In the genomic region with DNA sequence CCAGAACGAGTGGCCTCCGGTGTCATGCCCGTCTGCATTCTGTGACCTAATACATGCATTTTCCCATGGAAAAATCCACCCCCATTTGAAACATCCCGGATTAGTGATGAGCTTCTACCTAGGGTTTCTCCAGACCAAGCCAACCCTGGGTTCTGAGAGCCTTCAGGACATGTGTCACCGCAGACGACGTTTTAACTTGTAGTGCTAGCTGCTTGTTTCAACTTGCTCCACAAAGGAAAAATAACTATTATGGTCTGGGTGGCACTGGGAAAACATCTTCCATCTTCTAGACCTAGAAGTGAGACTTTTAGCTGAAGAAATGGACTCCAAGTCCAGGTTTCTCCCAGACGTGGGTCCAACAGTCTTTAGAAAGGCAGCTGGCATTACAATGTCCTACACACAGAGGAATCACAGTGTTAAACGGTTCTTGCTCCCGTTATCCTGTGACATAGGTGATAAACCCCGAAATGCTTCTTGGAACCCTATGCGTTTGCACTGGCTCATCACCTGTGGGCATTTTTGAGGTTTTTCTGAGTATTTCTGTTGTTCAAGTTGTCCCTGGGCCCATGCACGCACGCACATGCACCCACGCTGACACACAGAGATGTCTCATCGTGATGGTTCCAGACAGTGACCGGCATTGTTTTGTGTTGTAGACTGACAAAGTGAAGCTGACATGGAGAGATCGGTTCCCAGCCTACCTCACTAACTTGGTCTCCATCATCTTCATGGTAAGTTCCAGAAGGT, we compare ENCODE assay signal across 28 cellular contexts.
"Had no signal": no experiment of that assay in that cellular context is flagged by ENCODE, and none has a peak within 500 bp of the region (broad histone marks: within the 10 kb centered on the region; RNA-seq: fewer than 3 reads in every experiment).

No MANE protein-coding gene starts in this region.

- DNase-seq: activated CD4-positive, alpha-beta memory T cell treated with anti-CD3 and anti-CD28 coated beads for 36 hours; activated CD4-positive, alpha-beta T cell treated with anti-CD3 and anti-CD28 coated beads, Interleukin-2, amount 10 ng/mL, durations not matched to agents 7 days and 5 days; activated CD4-positive, CD25-positive, alpha-beta regulatory T cell; activated CD8-positive, alpha-beta memory T cell treated with anti-CD3 and anti-CD28 coated beads for 24 hours; activated gamma-delta T cell; activated naive CD4-positive, alpha-beta T cell treated with anti-CD3 and anti-CD28 coated beads for 36 hours; activated T-cell treated with anti-CD3 and anti-CD28 coated beads, Interleukin-2, amount 50 U/mL, for 48 hours; amygdala; MG63; MV-4-11; NCI-H1092 treated with DMSO at 0.1 percent for 48 hours; NCI-H1417 treated with DMSO at 0.1 percent for 48 hours; NCI-H1694; NCI-H2029; NCI-H2107; NCI-H2171 treated with DMSO at 0.1 percent for 48 hours; NCI-H226; NCI-H526 treated with DMSO at 0.1 percent for 48 hours; NCI-H82; T-helper 1 cell had no signal

- H3K36me3 ChIP-seq: MG63 had no signal

- H3K4me3 Mint-ChIP-seq: activated CD4-positive, alpha-beta memory T cell treated with anti-CD3 and anti-CD28 coated beads for 36 hours; activated CD4-positive, alpha-beta T cell treated with anti-CD3 and anti-CD28 coated beads, Interleukin-2, amount 10 ng/mL, durations not matched to agents 7 days and 5 days; activated naive CD4-positive, alpha-beta T cell treated with anti-CD3 and anti-CD28 coated beads for 36 hours; activated naive CD8-positive, alpha-beta T cell; activated T-helper 17 cell treated with anti-CD3 and anti-CD28 coated beads, Interleukin-2, amount 50 U/mL, for 72 hours; brain had no signal

- H3K27ac Mint-ChIP-seq: activated CD4-positive, alpha-beta memory T cell treated with anti-CD3 and anti-CD28 coated beads for 36 hours; activated CD4-positive, alpha-beta T cell treated with anti-CD3 and anti-CD28 coated beads, Interleukin-2, amount 10 ng/mL, durations not matched to agents 7 days and 5 days; activated naive CD4-positive, alpha-beta T cell treated with anti-CD3 and anti-CD28 coated beads for 36 hours; activated naive CD8-positive, alpha-beta T cell; activated T-helper 17 cell treated with anti-CD3 and anti-CD28 coated beads, Interleukin-2, amount 50 U/mL, for 72 hours; brain had no signal

- H3K4me1 Mint-ChIP-seq: activated CD4-positive, alpha-beta T cell treated with anti-CD3 and anti-CD28 coated beads, Interleukin-2, amount 10 ng/mL, durations not matched to agents 7 days and 5 days; activated T-helper 17 cell treated with anti-CD3 and anti-CD28 coated beads, Interleukin-2, amount 50 U/mL, for 72 hours had no signal

- H3K4me2 ChIP-seq: KMS-11 had no signal

- H3K36me3 Mint-ChIP-seq: activated CD4-positive, alpha-beta memory T cell treated with anti-CD3 and anti-CD28 coated beads for 36 hours; activated naive CD8-positive, alpha-beta T cell; brain had no signal

- H3K27me3 Mint-ChIP-seq: activated CD4-positive, alpha-beta T cell treated with anti-CD3 and anti-CD28 coated beads, Interleukin-2, amount 10 ng/mL, durations not matched to agents 7 days and 5 days; activated naive CD8-positive, alpha-beta T cell; activated T-helper 17 cell treated with anti-CD3 and anti-CD28 coated beads, Interleukin-2, amount 50 U/mL, for 72 hours; brain had no signal

- H3K27ac ChIP-seq: KMS-11, SK-N-MC, VCaP had no signal

- H3K9ac ChIP-seq: KMS-11 had no signal

- H3K9me3 Mint-ChIP-seq: activated CD4-positive, alpha-beta memory T cell treated with anti-CD3 and anti-CD28 coated beads for 36 hours; activated CD4-positive, alpha-beta T cell treated with anti-CD3 and anti-CD28 coated beads, Interleukin-2, amount 10 ng/mL, durations not matched to agents 7 days and 5 days; activated naive CD4-positive, alpha-beta T cell treated with anti-CD3 and anti-CD28 coated beads for 36 hours; activated T-helper 17 cell treated with anti-CD3 and anti-CD28 coated beads, Interleukin-2, amount 50 U/mL, for 72 hours had no signal

- FAIRE-seq: astrocyte had no signal

- H3K4me3 ChIP-seq: MG63 had no signal

- ATAC-seq: activated T-helper 17 cell treated with anti-CD3 and anti-CD28 coated beads, Interleukin-2, amount 50 U/mL, for 72 hours; Right ventricle myocardium inferior had no signal

- H3K27me3 ChIP-seq: MG63 had no signal

- H3K9me3 ChIP-seq: MG63 had no signal
